Comparison of ENCODE assay signal across 21 cellular contexts in genomic region chr7:82722946-82723345, GRCh38.
A peak's percentile ranks its signal among the peaks of the same experiment; 100 is the strongest.
DNase-seq lines count a peak whose midpoint lies in the region; ATAC-seq and TF ChIP-seq lines count a peak whose summit lies in the region.
"Had no signal": no experiment of that assay in that cellular context is flagged by ENCODE, and none has a peak within 500 bp of the region (broad histone marks: within the 10 kb centered on the region; RNA-seq: fewer than 3 reads in every experiment).

No MANE protein-coding gene starts in this region.

- no peaks in the 10 kb centered on the region for H3K9me2 ChIP-seq in GM23338 (ENCODE audit: insufficient read depth)

- H3K9me3 Mint-ChIP-seq in GM23338, result no peaks in the 10 kb centered on the region; the same call in 2 of the 3 replicates

- H3K36me3 ChIP-seq in GM23338 (ENCODE audit: insufficient read depth), result no peaks in the 10 kb centered on the region
- no peaks in the 10 kb centered on the region for H3K36me3 ChIP-seq in mucosa of descending colon (ENCODE audit: low read depth)
- no peaks in the 10 kb centered on the region for H3K36me3 ChIP-seq in uterus
- H3K36me3 ChIP-seq: spleen had no signal

- DNase-seq in DMS53 (lab: John Stamatoyannopoulos, UW) (peak; percentile 15), DMS53 treated with DMSO at 0.1 percent for 48 hours (lab: John Stamatoyannopoulos, UW; ENCODE audit: unreplicated experiment) (no peak), GM23338 (ENCODE audit: low spot score) (no peak), SK-N-DZ (ENCODE audit: low spot score) (peak; percentile 33), mucosa of descending colon (no peak), uterus (no peak)
- DNase-seq: 8988T, DMS79, foreskin melanocyte, NCI-H1105, SIG-M5, spleen, T-helper 9 cell, testis had no signal

- ATAC-seq in GM23338, result peak; percentile 63; the same call in 2 of the 3 replicates
- peak; percentile 53 for ATAC-seq in mucosa of descending colon
- no peak for ATAC-seq in HG03565 (IDR thresholded peaks at IDR 0.05; ENCODE audit: unreplicated experiment)
- no peak for ATAC-seq in HG02610 (IDR thresholded peaks at IDR 0.05; ENCODE audit: unreplicated experiment)
- ATAC-seq: activated CD4-positive, CD25-positive, alpha-beta regulatory T cell treated with anti-CD3 and anti-CD28 coated beads, Interleukin-2, amount 50 U/mL, for 24 hours had no signal

- no peak for TF ChIP-seq CTCF in GM23338 (conservative IDR thresholded peaks at IDR 0.05; ENCODE audit: low read depth in 2 of 2)
- no peak for TF ChIP-seq CTCF in mucosa of descending colon (IDR thresholded peaks at IDR 0.05)
- no peak for TF ChIP-seq CTCF in uterus (IDR thresholded peaks at IDR 0.05)

- no peaks in the 10 kb centered on the region for H3K27me3 ChIP-seq in GM23338 (ENCODE audit: insufficient read depth)
- no peaks in the 10 kb centered on the region for H3K27me3 ChIP-seq in uterus
- H3K27me3 ChIP-seq: spleen, testis had no signal

- H3K27ac Mint-ChIP-seq in GM23338, result no peak overlapping the region
- H3K27ac Mint-ChIP-seq: activated naive CD8-positive, alpha-beta T cell had no signal

- H3F3A ChIP-seq in GM23338 (replicated peaks; ENCODE audit: low read depth), result no peaks in the 10 kb centered on the region

- H3K79me2 ChIP-seq in GM23338 (replicated peaks; ENCODE audit: insufficient read depth), result no peaks in the 10 kb centered on the region

- intact Hi-C loops in mucosa of descending colon (cut with DNase I, micrococcal nuclease), result loop anchor here in 1 of 2 donors (10.0 kb wide), 1 partner anchor 488 kb away; no protein-coding TSS in a partner anchor
- intact Hi-C loops in uterus (cut with DNase I; ENCODE audit: low total_unique reads), result no loop called here

- H3K4me3 ChIP-seq in GM23338 (no peak overlapping the region), mucosa of descending colon (no peak overlapping the region), uterus (no peak overlapping the region)
- H3K4me3 ChIP-seq: coronary artery, spleen, testis had no signal

- TF ChIP-seq POLR2A in uterus (IDR thresholded peaks at IDR 0.05), result no peak

- H4K20me1 ChIP-seq in GM23338 (replicated peaks; ENCODE audit: insufficient read depth), result no peaks in the 10 kb centered on the region

- no peak overlapping the region for H3K4me2 ChIP-seq in GM23338

- H3K4me1 Mint-ChIP-seq in GM23338, result peaks cover 13% of the 10 kb centered on the region; the same call in 2 of the 3 replicates

- no peaks in the 10 kb centered on the region for H3K36me3 Mint-ChIP-seq in GM23338 (ENCODE audit: low read depth)
- H3K36me3 Mint-ChIP-seq: activated naive CD8-positive, alpha-beta T cell had no signal

- H3K9me3 ChIP-seq in mucosa of descending colon, result no peaks in the 10 kb centered on the region
- H3K9me3 ChIP-seq in uterus, result no peaks in the 10 kb centered on the region
- H3K9me3 ChIP-seq: spleen, testis had no signal

- H3K4me3 Mint-ChIP-seq in GM23338, result no peak overlapping the region
- H3K4me3 Mint-ChIP-seq: activated naive CD8-positive, alpha-beta T cell had no signal

- no peaks in the 10 kb centered on the region for H3K27me3 Mint-ChIP-seq in GM23338 (ENCODE audit: insufficient read depth, low read depth, poor library complexity)
- H3K27me3 Mint-ChIP-seq: activated naive CD8-positive, alpha-beta T cell had no signal

- peak overlapping the region; percentile 64; the same call in 1 of the 2 replicates for H2AFZ ChIP-seq in GM23338

- no peak overlapping the region for H3K27ac ChIP-seq in GM23338 (ENCODE audit: low read depth)
- no peak overlapping the region for H3K27ac ChIP-seq in uterus
- H3K27ac ChIP-seq: C4-2B, coronary artery, HL-60, spleen, testis had no signal

- peaks cover 11% of the 10 kb centered on the region for H3K4me1 ChIP-seq in GM23338 (ENCODE audit: insufficient read depth)
- H3K4me1 ChIP-seq in mucosa of descending colon (ENCODE audit: low read depth), result no peaks in the 10 kb centered on the region
- no peaks in the 10 kb centered on the region for H3K4me1 ChIP-seq in uterus
- H3K4me1 ChIP-seq: spleen, testis had no signal

TF ChIP-seq in GM23338, 12 proteins besides CTCF, POLR2A, EP300 and RAD21 (continues in another document):
- TF ChIP-seq POLR2AphosphoS5 (IDR thresholded peaks at IDR 0.05; ENCODE audit: low read depth) (no peak), STAT1 (IDR thresholded peaks at IDR 0.05; ENCODE audit: unreplicated experiment) (no peak), EZH2phosphoT487 (IDR thresholded peaks at IDR 0.05; ENCODE audit: unreplicated experiment) (no peak), ZNF114 (CRISPR knock-in tag; IDR thresholded peaks at IDR 0.05) (no peak), EZH2 (IDR thresholded peaks at IDR 0.05; ENCODE audit: low read depth, unreplicated experiment) (no peak), ZNF331 (CRISPR knock-in tag; IDR thresholded peaks at IDR 0.05; ENCODE audit: low read depth) (no peak), ZNF462 (CRISPR knock-in tag; IDR thresholded peaks at IDR 0.05) (no peak), NANOG (IDR thresholded peaks at IDR 0.05; ENCODE audit: borderline replicate concordance) (no peak), JUNB (IDR thresholded peaks at IDR 0.05; ENCODE audit: unreplicated experiment) (no peak), CREB1 (CRISPR knock-in tag; IDR thresholded peaks at IDR 0.05; ENCODE audit: low read depth) (no peak), ETS1 (IDR thresholded peaks at IDR 0.05) (no peak)

Comparison
In these comparisons a context has a peak if more than half of its experiments do, and no peak if none do; other contexts are left out.
1. DNase-seq: peak in DMS53 (single experiment) and SK-N-DZ (single experiment); none in DMS53 treated with DMSO at 0.1 percent for 48 hours (single experiment), GM23338 (single experiment), mucosa of descending colon (0 of 3) and uterus (0 of 2).
2. ATAC-seq: peak in GM23338 (single experiment) and mucosa of descending colon (single experiment); none in HG03565 (single experiment) and HG02610 (single experiment).